ENCODE assay signal across 8 cellular contexts in the genomic region with DNA sequence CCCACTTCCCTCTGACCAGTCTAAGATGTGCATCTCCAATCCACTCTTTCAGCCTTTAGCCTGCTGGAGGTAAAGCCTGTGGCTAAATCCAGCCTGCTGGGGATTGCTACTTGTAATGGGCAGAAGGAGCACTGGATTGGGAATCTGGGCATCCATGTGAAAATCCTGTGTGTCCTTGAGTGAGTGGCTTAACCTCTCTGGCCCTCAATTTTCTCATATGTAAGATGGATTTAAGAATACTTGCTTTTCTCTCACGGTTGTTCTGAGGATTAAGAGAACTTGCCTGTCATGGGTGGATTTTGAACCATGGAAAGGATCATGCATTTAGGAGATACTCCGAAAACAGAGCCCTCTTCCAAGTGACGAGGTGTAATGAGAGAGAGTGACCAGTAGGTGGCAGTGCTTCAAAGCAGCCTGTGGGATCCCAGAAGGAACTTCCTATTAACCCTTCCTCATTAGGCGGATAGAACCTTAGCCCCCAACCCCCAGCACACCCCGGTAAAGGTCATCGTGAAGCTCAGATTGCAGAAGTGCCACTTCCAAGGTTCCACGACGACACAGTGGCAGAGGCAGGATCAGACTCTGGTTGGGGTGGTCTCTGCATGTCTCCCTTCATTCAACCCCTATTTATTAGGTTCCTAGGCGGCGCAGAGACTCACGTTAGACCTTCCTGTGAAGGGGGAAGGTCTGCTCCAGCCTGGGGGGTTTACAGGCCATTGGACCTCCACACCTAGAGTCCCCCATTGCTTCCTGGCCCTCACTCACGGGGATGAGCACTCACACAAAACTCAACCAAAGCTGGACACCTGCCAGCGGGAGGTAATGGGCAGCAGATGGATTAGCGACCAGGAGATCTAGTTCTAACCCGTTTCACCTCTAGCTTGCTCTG.
DNase-seq lines count a peak whose midpoint lies in the region; ATAC-seq and TF ChIP-seq lines count a peak whose summit lies in the region.

No MANE protein-coding gene starts in this region.

- H3K27ac ChIP-seq in epithelial cell of prostate (no peak overlapping the region), mucosa of rectum (ENCODE audit: low read depth in 2 of 2, low read length in 2 of 2) (no peak overlapping the region), stomach smooth muscle (ENCODE audit: low read length) (no peak overlapping the region)

- in situ Hi-C loops in GM13976 (cut with MboI; ENCODE audit: low sequenced_read_pairs, unreplicated experiment): no loop called here

- CTCF ChIA-PET in activated CD4-positive, alpha-beta T cell treated with anti-CD3 and anti-CD28 coated beads for 36 hours (lab: Charles Lee): interaction anchor here (0.6 to 2.3 kb wide), 11 partner anchors 9 to 349 kb away, joined by 3 to 7 read pairs (median 4); no protein-coding TSS in a partner anchor

- H3K27ac Mint-ChIP-seq in activated CD4-positive, alpha-beta T cell treated with anti-CD3 and anti-CD28 coated beads for 36 hours: no peak overlapping the region

- no peaks in the 10 kb centered on the region for H3K9me3 Mint-ChIP-seq in activated CD4-positive, alpha-beta T cell treated with anti-CD3 and anti-CD28 coated beads for 36 hours (ENCODE audit: low read depth)

- H3K4me1 Mint-ChIP-seq in activated CD4-positive, alpha-beta T cell treated with anti-CD3 and anti-CD28 coated beads for 36 hours: peaks cover 2% of the 10 kb centered on the region

- no peak for ATAC-seq in activated CD4-positive, alpha-beta T cell treated with anti-CD3 and anti-CD28 coated beads for 36 hours
- ATAC-seq in HG03571 (IDR thresholded peaks at IDR 0.05; ENCODE audit: unreplicated experiment): no peak

- H3K4me1 ChIP-seq in mucosa of rectum (ENCODE audit: control insufficient read depth in 2 of 2, insufficient read depth in 2 of 2, low read length in 2 of 2) (peaks cover 4% of the 10 kb centered on the region in 2 donors), stomach smooth muscle (ENCODE audit: control insufficient read depth, insufficient read depth, low read length) (peaks cover 8% of the 10 kb centered on the region)

- peak; percentile 82 for TF ChIP-seq CTCF in GM13976 (IDR thresholded peaks at IDR 0.05; ENCODE audit: borderline replicate concordance, control extremely low read depth, extremely low read depth, insufficient read depth, missing control alignments)

- H3K4me3 ChIP-seq in mucosa of rectum (ENCODE audit: low read length in 2 of 2) (peak overlapping the region; percentile 51 to 65), stomach smooth muscle (ENCODE audit: low read length in 2 of 2) (peak overlapping the region; percentile 18 to 63)

- peaks cover 12% of the 10 kb centered on the region for H3K27me3 Mint-ChIP-seq in activated CD4-positive, alpha-beta T cell treated with anti-CD3 and anti-CD28 coated beads for 36 hours

- peak overlapping the region in 1 of 2 donors; percentile 36 for H3K9ac ChIP-seq in mucosa of rectum (ENCODE audit: low read depth in 1 of 2, low read length in 2 of 2)
- peak overlapping the region in 1 of 2 donors; percentile 13 for H3K9ac ChIP-seq in stomach smooth muscle (ENCODE audit: low read length in 2 of 2)

- H3K4me3 Mint-ChIP-seq in activated CD4-positive, alpha-beta T cell treated with anti-CD3 and anti-CD28 coated beads for 36 hours: no peak overlapping the region

- POLR2A ChIA-PET in activated CD4-positive, alpha-beta T cell treated with anti-CD3 and anti-CD28 coated beads for 36 hours (lab: Charles Lee): no interaction called here

- H3K27me3 ChIP-seq in mucosa of rectum (ENCODE audit: control insufficient read depth in 2 of 2, insufficient read depth in 2 of 2, low read length in 2 of 2) (no peaks in the 10 kb centered on the region), stomach smooth muscle (ENCODE audit: control insufficient read depth in 1 of 2, insufficient read depth in 2 of 2, low read length in 2 of 2) (peaks cover 3% of the 10 kb centered on the region in 2 donors)

- no peaks in the 10 kb centered on the region for H3K36me3 Mint-ChIP-seq in activated CD4-positive, alpha-beta T cell treated with anti-CD3 and anti-CD28 coated beads for 36 hours (ENCODE audit: low read depth)

- H3K36me3 ChIP-seq in mucosa of rectum (ENCODE audit: control insufficient read depth in 2 of 2, insufficient read depth in 2 of 2, low read length in 2 of 2): no peaks in the 10 kb centered on the region
- H3K36me3 ChIP-seq in stomach smooth muscle (ENCODE audit: control insufficient read depth in 2 of 2, insufficient read depth in 2 of 2, low read length in 2 of 2): no peaks in the 10 kb centered on the region

- peak; percentile 87 for DNase-seq in AG08395 (ENCODE audit: low spot score)
- DNase-seq in GM13976 (ENCODE audit: low spot score): peak; percentile 67
- peak; percentile 11 to 31 for DNase-seq in NCI-H1930 (lab: John Stamatoyannopoulos, UW)
- peak; percentile 58 for DNase-seq in activated CD4-positive, alpha-beta T cell treated with anti-CD3 and anti-CD28 coated beads for 36 hours
- peak; percentile 5 for DNase-seq in epithelial cell of prostate (ENCODE audit: low read depth, low spot score)

- intact Hi-C loops in activated CD4-positive, alpha-beta T cell treated with anti-CD3 and anti-CD28 coated beads for 36 hours (cut with DNase I, micrococcal nuclease): loop anchor here (1.0 to 5.0 kb wide), 5 partner anchors 69 to 225 kb away; a partner anchor contains a TSS

- no peaks in the 10 kb centered on the region for H3K9me3 ChIP-seq in mucosa of rectum (ENCODE audit: control insufficient read depth in 2 of 2, low read length in 2 of 2)
- no peaks in the 10 kb centered on the region for H3K9me3 ChIP-seq in stomach smooth muscle (ENCODE audit: control insufficient read depth in 2 of 2, low read length in 2 of 2)

Comparison
In these comparisons a context has a peak if more than half of its experiments do, and no peak if none do; other contexts are left out.
1. DNase-seq: peak in every context shown above with its lines; median percentile 87 in AG08395; 67 in GM13976; 58 in activated CD4-positive, alpha-beta T cell treated with anti-CD3 and anti-CD28 coated beads for 36 hours; 21 in NCI-H1930; 5 in epithelial cell of prostate.